Comparison of ENCODE assay signal across 8 cellular contexts in genomic region chr6:26627843-26628242, GRCh38.
"Had no signal": no experiment of that assay in that cellular context is flagged by ENCODE, and none has a peak within 500 bp of the region (broad histone marks: within the 10 kb centered on the region; RNA-seq: fewer than 3 reads in every experiment).

No MANE protein-coding gene starts in this region.

- H3K4me3 ChIP-seq: GM12878 had no signal

- DNase-seq: GDM1, GF-D8 had no signal

- FAIRE-seq: G401.6, GM12878, GM12891, GM12892, GM18507, GM19239 had no signal

- ATAC-seq: GM12878 had no signal
